Comparison of ENCODE assay signal across 6 cellular contexts in genomic region chr13:110830331-110830730, GRCh38.
"Had no signal": no experiment of that assay in that cellular context is flagged by ENCODE, and none has a peak within 500 bp of the region (broad histone marks: within the 10 kb centered on the region; RNA-seq: fewer than 3 reads in every experiment).

No MANE protein-coding gene starts in this region.

- H2AFZ ChIP-seq: GM23338 had no signal

- DNase-seq: H9, HCEC 1CT, KBM-7 had no signal

- H3K4me3 Mint-ChIP-seq: GM23338, H9, IgD-negative memory B cell had no signal

- H3K4me2 ChIP-seq: GM23338 had no signal

- H3K4me1 Mint-ChIP-seq: GM23338, IgD-negative memory B cell had no signal

- H3K27ac Mint-ChIP-seq: GM23338, IgD-negative memory B cell had no signal

- H3K36me3 Mint-ChIP-seq: IgD-negative memory B cell had no signal

- H3K9me3 Mint-ChIP-seq: H9, IgD-negative memory B cell had no signal

- H3K27ac ChIP-seq: HL-60 had no signal

- H3K4me3 ChIP-seq: GM23338 had no signal
